In genomic region chr12:132506328-132506727, GRCh38 we compare ENCODE assay signal across 9 cellular contexts. TPM values are rescaled to one million over a fixed set of nuclear protein-coding genes. Genes with fewer than 3 reads are reported as not detected.
DNase-seq lines count a peak whose midpoint lies in the region; ATAC-seq and TF ChIP-seq lines count a peak whose summit lies in the region.
"Had no signal": no experiment of that assay in that cellular context is flagged by ENCODE, and none has a peak within 500 bp of the region (broad histone marks: within the 10 kb centered on the region; RNA-seq: fewer than 3 reads in every experiment).

No MANE protein-coding gene starts in this region.

- no peaks in the 10 kb centered on the region for H3K9me3 ChIP-seq in adipocyte (ENCODE audit: control insufficient read depth, low read length)
- H3K9me3 ChIP-seq in mesenchymal stem cell (ENCODE audit: control insufficient read depth, low read length): no peaks in the 10 kb centered on the region
- H3K9me3 ChIP-seq in tibial nerve: no peaks in the 10 kb centered on the region

- no peak overlapping the region for H3K23ac ChIP-seq in mesenchymal stem cell (ENCODE audit: low read length in 2 of 2)

- no peak overlapping the region for H4K8ac ChIP-seq in mesenchymal stem cell (ENCODE audit: low read length)

- no peak for ATAC-seq in HG02678 (IDR thresholded peaks at IDR 0.05; ENCODE audit: unreplicated experiment)

- H3K27ac ChIP-seq in mesenchymal stem cell (ENCODE audit: low read length, poor library complexity, severe bottlenecking) (peak overlapping the region; percentile 53), tibial nerve (peak overlapping the region in 3 of 4 donors; percentile 17 to 72 (median 61))

- H3K36me3 ChIP-seq in adipocyte (ENCODE audit: control insufficient read depth, insufficient read depth, low read length, severe bottlenecking) (no peaks in the 10 kb centered on the region), mesenchymal stem cell (ENCODE audit: control insufficient read depth in 1 of 2, insufficient read depth in 2 of 2, low read depth in 1 of 2, low read length in 2 of 2) (peaks cover 0 to 45% of the 10 kb centered on the region in 2 experiments), tibial nerve (peaks cover 0 to 33% (median 0%) of the 10 kb centered on the region in 3 donors)

- peaks cover 55% of the 10 kb centered on the region for H3K79me1 ChIP-seq in mesenchymal stem cell (replicated peaks; ENCODE audit: low read length, poor library complexity, severe bottlenecking)

- H3K4me1 ChIP-seq in adipocyte (ENCODE audit: control insufficient read depth, insufficient read depth, low read length) (peaks cover 13% of the 10 kb centered on the region), mesenchymal stem cell (ENCODE audit: control insufficient read depth, insufficient read depth, low read depth, low read length) (peaks cover 66% of the 10 kb centered on the region), tibial nerve (peaks cover 0 to 85% (median 49%) of the 10 kb centered on the region in 4 donors)

- H3K4ac ChIP-seq in mesenchymal stem cell (ENCODE audit: low read depth in 1 of 2, low read length in 2 of 2): no peak overlapping the region

- H3K4me3 Mint-ChIP-seq in activated naive CD4-positive, alpha-beta T cell treated with anti-CD3 and anti-CD28 coated beads for 36 hours: peak overlapping the region; percentile 54

- peak overlapping the region; percentile 72 for H3K9ac ChIP-seq in adipocyte (ENCODE audit: low read length)
- peak overlapping the region; percentile 65 for H3K9ac ChIP-seq in mesenchymal stem cell (ENCODE audit: low read length)

- H3K4me2 ChIP-seq in mesenchymal stem cell (ENCODE audit: low read length, poor library complexity, severe bottlenecking): peak overlapping the region; percentile 56

- H3K18ac ChIP-seq in mesenchymal stem cell (ENCODE audit: low read depth in 1 of 2, low read length in 2 of 2): peak overlapping the region in 1 of 2 experiments; percentile 37

- H2BK12ac ChIP-seq in mesenchymal stem cell (ENCODE audit: low read length in 2 of 2): no peak overlapping the region

- H3K27me3 Mint-ChIP-seq in activated naive CD4-positive, alpha-beta T cell treated with anti-CD3 and anti-CD28 coated beads for 36 hours (ENCODE audit: low read depth): no peaks in the 10 kb centered on the region

- no peak for DNase-seq in activated naive CD4-positive, alpha-beta T cell treated with anti-CD3 and anti-CD28 coated beads for 36 hours
- no peak for DNase-seq in activated naive CD4-positive, alpha-beta T cell (lab: John Stamatoyannopoulos, UW)
- DNase-seq in adipocyte (ENCODE audit: low read depth) (no peak), mesenchymal stem cell (no peak), tibial nerve (ENCODE audit: low spot score in 2 of 2) (no peak), NCI-H1048 (lab: John Stamatoyannopoulos, UW) (no peak), RPMI8226 (no peak)
- DNase-seq: NCI-H748 treated with DMSO at 0.1 percent for 48 hours had no signal

- no peak overlapping the region for H2BK15ac ChIP-seq in mesenchymal stem cell (ENCODE audit: low read depth, poor library complexity, severe bottlenecking)

- no peak overlapping the region for H3K4me3 ChIP-seq in adipocyte (ENCODE audit: low read length)
- no peak overlapping the region for H3K4me3 ChIP-seq in mesenchymal stem cell (ENCODE audit: insufficient read depth in 1 of 2, low read depth in 1 of 2, low read length in 2 of 2)
- H3K4me3 ChIP-seq in tibial nerve: no peak overlapping the region

- H3K36me3 Mint-ChIP-seq in activated naive CD4-positive, alpha-beta T cell treated with anti-CD3 and anti-CD28 coated beads for 36 hours (ENCODE audit: low read depth): peaks cover 2% of the 10 kb centered on the region

- H2AFZ ChIP-seq in mesenchymal stem cell (ENCODE audit: low read depth, low read length): no peak overlapping the region

- TF ChIP-seq CTCF in tibial nerve (IDR thresholded peaks at IDR 0.05): no peak

- H2AK5ac ChIP-seq in mesenchymal stem cell (ENCODE audit: low read length, severe bottlenecking): no peak overlapping the region

- no peak for TF ChIP-seq POLR2A in tibial nerve (IDR thresholded peaks at IDR 0.05)

- H4K91ac ChIP-seq in mesenchymal stem cell (ENCODE audit: low read length): no peak overlapping the region

- H3K27ac Mint-ChIP-seq in activated naive CD4-positive, alpha-beta T cell treated with anti-CD3 and anti-CD28 coated beads for 36 hours: peak overlapping the region; percentile 56

- H2BK120ac ChIP-seq in mesenchymal stem cell (ENCODE audit: low read depth, low read length): no peak overlapping the region

- peak overlapping the region in 1 of 2 experiments; percentile 58 for H3K14ac ChIP-seq in mesenchymal stem cell (ENCODE audit: low read length in 2 of 2)

- TF ChIP-seq EP300 in tibial nerve (IDR thresholded peaks at IDR 0.05): no peak

- H2BK5ac ChIP-seq in mesenchymal stem cell (ENCODE audit: low read depth, low read length, poor library complexity, severe bottlenecking): no peak overlapping the region

- 66% methylated on average over 11 of the region's 11 CpGs for WGBS in mesenchymal stem cell
- WGBS in tibial nerve, 2 donors: 35 to 44% methylated on average over 11 of the region's 11 CpGs

- H3K4me1 Mint-ChIP-seq in activated naive CD4-positive, alpha-beta T cell treated with anti-CD3 and anti-CD28 coated beads for 36 hours (ENCODE audit: low read depth): peaks cover 50% of the 10 kb centered on the region

- no peaks in the 10 kb centered on the region for H3K9me3 Mint-ChIP-seq in activated naive CD4-positive, alpha-beta T cell treated with anti-CD3 and anti-CD28 coated beads for 36 hours

- H3K27me3 ChIP-seq in adipocyte (replicated peaks; ENCODE audit: control insufficient read depth, insufficient read depth, low read length) (no peaks in the 10 kb centered on the region), mesenchymal stem cell (ENCODE audit: control insufficient read depth in 1 of 2, insufficient read depth in 1 of 2, low read length in 2 of 2) (no peaks in the 10 kb centered on the region), tibial nerve (no peaks in the 10 kb centered on the region)

- intact Hi-C loops in activated naive CD4-positive, alpha-beta T cell treated with anti-CD3 and anti-CD28 coated beads for 36 hours (cut with micrococcal nuclease): loop anchor here (1.0 kb wide), 1 partner anchor 15 kb away; no protein-coding TSS in a partner anchor

- CTCF ChIA-PET in activated naive CD4-positive, alpha-beta T cell treated with anti-CD3 and anti-CD28 coated beads for 36 hours (lab: Charles Lee): interaction anchor here (0.6 to 1.3 kb wide), 3 partner anchors 14 to 625 kb away, joined by 3 to 6 read pairs (median 3); no protein-coding TSS in a partner anchor

RNA-seq across cellular contexts. Expression of gene FBRSL1, which starts 16.4 kb away (rescaled TPM):
- 10 to 100 TPM; 35.1 to 36.3 TPM for total RNA-seq in activated naive CD4-positive, alpha-beta T cell treated with anti-CD3 and anti-CD28 coated beads for 36 hours
- polyA plus RNA-seq in mesenchymal stem cell (2013, experiment 1 of 2): 35.1 TPM
- polyA plus RNA-seq in mesenchymal stem cell (2013, experiment 2 of 2): 32.7 TPM
- 10 to 100 TPM; 13.8 to 31.5 (median 16.1) TPM for total RNA-seq in tibial nerve
